Comparison of ENCODE assay signal across 8 cellular contexts in the genomic region with DNA sequence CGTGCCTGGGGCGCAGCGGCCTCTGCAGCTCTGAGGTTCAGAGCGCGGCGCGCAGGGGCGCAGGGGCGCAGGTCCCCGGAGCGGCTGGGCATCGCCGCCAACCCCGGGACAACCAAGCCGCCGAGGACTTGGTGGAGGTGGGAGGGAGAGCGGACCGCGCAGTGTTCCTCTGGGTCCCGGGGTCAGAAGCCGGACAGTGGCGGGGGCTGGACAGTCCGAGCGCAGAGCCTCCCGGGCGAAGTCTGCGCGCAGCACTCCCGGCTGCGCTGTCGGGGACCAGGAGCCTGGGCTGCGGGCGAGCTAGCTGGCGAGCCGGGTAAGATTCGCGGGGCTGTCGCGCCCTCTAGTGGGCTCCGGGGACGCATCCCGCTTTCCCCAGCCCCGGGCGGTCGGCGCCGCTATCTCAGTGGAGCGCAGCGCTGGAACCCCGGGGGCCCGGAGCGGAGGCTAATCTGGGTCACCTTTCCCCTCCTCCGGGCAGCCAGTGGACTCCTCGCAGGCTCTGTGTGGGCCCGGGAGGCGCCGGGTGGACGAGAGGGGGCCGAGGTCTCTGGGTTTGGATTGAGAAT. TPM values are rescaled to one million over a fixed set of nuclear protein-coding genes. Genes with fewer than 3 reads are reported as not detected.
DNase-seq lines count a peak whose midpoint lies in the region; ATAC-seq and TF ChIP-seq lines count a peak whose summit lies in the region.

No MANE protein-coding gene starts in this region.

- ATAC-seq in GM18517 (IDR thresholded peaks at IDR 0.05; ENCODE audit: unreplicated experiment) (peak; percentile 80), HG03045 (IDR thresholded peaks at IDR 0.05; ENCODE audit: unreplicated experiment) (peak; percentile 89)

- peak; percentile 67 for TF ChIP-seq CTCF in cardiac fibroblast (IDR thresholded peaks at IDR 0.05; ENCODE audit: low read depth, low read length)

- peak; percentile 63 for DNase-seq in A172 (ENCODE audit: low spot score)
- DNase-seq in NCI-H2196 (lab: John Stamatoyannopoulos, UW; ENCODE audit: unreplicated experiment), result peak; percentile 52
- DNase-seq in activated CD4-positive, CD25-positive, alpha-beta regulatory T cell (lab: John Stamatoyannopoulos, UW), result peak; percentile 32 to 44 (median 42)
- peak; percentile 84 to 89 for DNase-seq in cardiac fibroblast (ENCODE audit: low read depth in 2 of 2)
- DNase-seq in iris pigment epithelial cell (ENCODE audit: low read depth), result peak; percentile 91
- DNase-seq in stimulated activated CD4-positive, alpha-beta T cell treated with anti-CD3 and anti-CD28 coated beads, Interleukin-12 subunit alpha, Interleukin-12 subunit beta, amount 100 ng/mL, for 24 hours (ENCODE audit: low read depth in 2 of 2), result peak; percentile 50 to 78

- H3K4me3 ChIP-seq in cardiac fibroblast (replicated peaks in 1 of 2; ENCODE audit: low read depth in 2 of 2, low read length in 2 of 2), result peak overlapping the region; percentile 82 to 92

RNA-seq across cellular contexts. Expression of a gene that starts 4.1 kb away (rescaled TPM):
- 0.05 and 0.10 TPM in 2 replicates for total RNA-seq in A172 (2014; rRNA removed; shearing (Covaris generic))

Comparison
In these comparisons a context has a peak if more than half of its experiments do, and no peak if none do; other contexts are left out.
1. Peak in every context shown above with its lines: DNase-seq, ATAC-seq and H3K4me3 ChIP-seq.